In the genomic region with DNA sequence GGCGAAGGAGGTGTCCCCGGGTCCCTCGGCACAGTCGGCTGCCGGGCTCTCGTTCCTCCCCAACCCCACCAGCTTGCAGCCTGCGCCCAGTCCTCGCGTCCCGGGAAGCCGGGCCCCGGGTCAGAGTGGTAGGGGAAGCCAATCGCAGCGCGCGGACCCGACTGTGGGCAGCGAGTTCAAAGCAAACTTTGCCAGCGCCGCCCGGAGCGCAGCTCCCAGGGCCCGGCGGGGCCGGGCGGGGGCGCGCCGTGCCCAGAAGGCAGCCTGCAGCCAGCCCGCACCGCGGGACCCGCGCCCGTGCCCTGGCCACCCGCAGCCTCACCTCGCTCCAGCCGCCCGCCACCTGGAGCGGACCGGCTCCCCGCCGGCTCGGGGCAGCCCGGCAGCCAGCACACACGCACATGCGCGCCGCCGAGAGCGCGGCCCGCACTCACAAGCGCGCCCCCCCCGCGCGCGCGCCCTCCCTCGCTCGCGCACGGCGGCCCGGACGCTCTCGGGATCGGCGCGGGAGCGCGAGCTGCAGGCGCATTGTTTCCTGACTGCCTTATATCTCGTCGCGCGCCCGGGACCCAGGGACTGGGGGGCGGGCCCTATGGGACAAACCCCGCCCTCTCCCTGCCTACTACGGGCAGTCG, we compare ENCODE assay signal across 8 cellular contexts. TPM values are rescaled to one million over a fixed set of nuclear protein-coding genes. Genes with fewer than 3 reads are reported as not detected.
DNase-seq lines count a peak whose midpoint lies in the region; ATAC-seq and TF ChIP-seq lines count a peak whose summit lies in the region.

A gene with protein sequence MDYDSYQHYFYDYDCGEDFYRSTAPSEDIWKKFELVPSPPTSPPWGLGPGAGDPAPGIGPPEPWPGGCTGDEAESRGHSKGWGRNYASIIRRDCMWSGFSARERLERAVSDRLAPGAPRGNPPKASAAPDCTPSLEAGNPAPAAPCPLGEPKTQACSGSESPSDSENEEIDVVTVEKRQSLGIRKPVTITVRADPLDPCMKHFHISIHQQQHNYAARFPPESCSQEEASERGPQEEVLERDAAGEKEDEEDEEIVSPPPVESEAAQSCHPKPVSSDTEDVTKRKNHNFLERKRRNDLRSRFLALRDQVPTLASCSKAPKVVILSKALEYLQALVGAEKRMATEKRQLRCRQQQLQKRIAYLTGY (minus strand): TSS at position 432 of the 635 bp plus-strand sequence. CDS start 483 bp downstream, outside the sequence.

- H3K4me3 ChIP-seq in LNCaP clone FGC (ENCODE audit: low read depth, low read length) (peak within 1 kb of the TSS; percentile 64), adipocyte (ENCODE audit: low read length) (peak within 1 kb of the TSS; percentile 81), right cardiac atrium (ENCODE audit: low read length) (peak within 1 kb of the TSS; percentile 80), psoas muscle (peak within 1 kb of the TSS; percentile 75)

- H3K4me1 ChIP-seq in adipocyte (ENCODE audit: control insufficient read depth, insufficient read depth, low read length) (peaks cover 11% of the 10 kb centered on the region), right cardiac atrium (ENCODE audit: control insufficient read depth, insufficient read depth, low read length) (no peaks in the 10 kb centered on the region), psoas muscle (peaks cover 7% of the 10 kb centered on the region)

- no peak within 1 kb of the TSS for H3K27ac ChIP-seq in right cardiac atrium (ENCODE audit: low read length)
- H3K27ac ChIP-seq in psoas muscle: no peak within 1 kb of the TSS

- H3K36me3 ChIP-seq in adipocyte (ENCODE audit: control insufficient read depth, insufficient read depth, low read length, severe bottlenecking) (no peaks in the 10 kb centered on the region), psoas muscle (ENCODE audit: insufficient read depth in 1 of 2, low read depth in 1 of 2) (no peaks in the 10 kb centered on the region)

- no peak for TF ChIP-seq CTCF in LNCaP clone FGC (IDR thresholded peaks at IDR 0.05; ENCODE audit: control insufficient read depth, extremely low read depth, insufficient read depth)
- TF ChIP-seq CTCF in psoas muscle (IDR thresholded peaks at IDR 0.05): no peak

- intact Hi-C loops in right cardiac atrium (cut with DNase I): loop anchor here in 3 of 4 donors (5.0 to 10.0 kb wide), 3 partner anchors 79 to 87 kb away; no protein-coding TSS in a partner anchor
- intact Hi-C loops in psoas muscle (cut with DNase I): loop anchor here (2.0 to 5.0 kb wide), 2 partner anchors 84 to 85 kb away; no protein-coding TSS in a partner anchor

- peak; percentile 74 for ATAC-seq in GM21825 (IDR thresholded peaks at IDR 0.05; ENCODE audit: unreplicated experiment)
- peak; percentile 82 for ATAC-seq in right cardiac atrium
- ATAC-seq in psoas muscle: peak; percentile 72 to 93 (median 84)

- H3K9ac ChIP-seq in adipocyte (ENCODE audit: low read length): peak within 1 kb of the TSS; percentile 48

- peak; percentile 80 for DNase-seq in ELR (ENCODE audit: low read depth)
- DNase-seq in LNCaP clone FGC (ENCODE audit: low read depth): peak; percentile 71
- DNase-seq in SW 1271 (lab: John Stamatoyannopoulos, UW): peak; percentile 14 to 58
- peak; percentile 72 for DNase-seq in adipocyte (ENCODE audit: low read depth)
- peak; percentile 52 to 86 (median 79) for DNase-seq in right cardiac atrium
- peak; percentile 58 to 80 for DNase-seq in psoas muscle
- no peak for DNase-seq in GOT3 (lab: John Stamatoyannopoulos, UW)

- WGBS in right cardiac atrium: under 1% methylated on average over 83 of the region's 83 CpGs
- WGBS in psoas muscle, 3 donors: 0% methylated on average over 34 to 83 of the region's 83 CpGs

- H3K27me3 ChIP-seq in adipocyte (replicated peaks; ENCODE audit: control insufficient read depth, insufficient read depth, low read length) (peaks cover 46% of the 10 kb centered on the region), right cardiac atrium (ENCODE audit: control insufficient read depth, insufficient read depth) (no peaks in the 10 kb centered on the region), psoas muscle (ENCODE audit: insufficient read depth in 3 of 3, low read length in 2 of 3) (peaks cover 0 to 15% (median 7%) of the 10 kb centered on the region in 3 donors)

- H3K9me3 ChIP-seq in adipocyte (ENCODE audit: control insufficient read depth, low read length): no peaks in the 10 kb centered on the region
- H3K9me3 ChIP-seq in right cardiac atrium (ENCODE audit: control insufficient read depth, low read length): no peaks in the 10 kb centered on the region
- H3K9me3 ChIP-seq in psoas muscle: no peaks in the 10 kb centered on the region

RNA-seq across cellular contexts. Expression of the gene that starts here (rescaled TPM):
- under 1 TPM; 0.33 to 0.97 (median 0.57) TPM for total RNA-seq in right cardiac atrium
- polyA plus RNA-seq in right cardiac atrium: 0.23 TPM
- 1 to 10 TPM in 2 of 4 donors, under 1 TPM in 2; 0.19 to 1.7 (median 0.60) TPM for total RNA-seq in psoas muscle
- under 1 TPM; 0.10 to 0.27 (median 0.12) TPM for polyA plus RNA-seq in psoas muscle

Comparison
In these comparisons a context has a peak if more than half of its experiments do, and no peak if none do; other contexts are left out.
1. Peak in DNase-seq, ATAC-seq and H3K4me3 ChIP-seq in right cardiac atrium; RNA of the gene not detected or under 1 TPM.